ENCODE assay signal across 7 cellular contexts in the genomic region with DNA sequence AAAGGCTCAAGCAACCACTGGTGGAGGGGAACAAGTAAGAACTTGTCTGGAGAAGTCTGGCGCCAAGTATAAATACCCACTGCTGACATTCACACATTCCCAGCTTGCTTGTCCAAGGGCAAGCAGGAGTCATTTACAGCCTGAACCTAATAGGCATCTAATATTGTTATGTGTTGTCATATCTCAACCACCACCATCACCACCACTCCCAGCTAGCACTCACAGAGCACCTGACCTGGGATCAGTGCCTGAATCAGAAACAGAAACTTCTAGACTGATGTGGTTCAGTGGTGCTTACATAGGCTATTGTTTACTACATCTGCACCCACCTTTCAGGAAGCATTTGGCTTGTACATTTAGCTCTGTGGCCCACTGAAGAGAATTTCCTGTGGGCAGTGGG.
DNase-seq lines count a peak whose midpoint lies in the region; ATAC-seq and TF ChIP-seq lines count a peak whose summit lies in the region.
"Not testable (repeated sequence)": the region's sequence is repeated elsewhere in the genome, so short reads cannot be mapped to it uniquely, and the experiment has no call there.

No MANE protein-coding gene starts in this region.

- H3K27me3 ChIP-seq in right cardiac atrium (ENCODE audit: control insufficient read depth, insufficient read depth): not testable (repeated sequence)

- not testable (repeated sequence) for H3K9me3 ChIP-seq in right cardiac atrium (ENCODE audit: control insufficient read depth, low read length)

- not testable (repeated sequence) for H3K27me3 Mint-ChIP-seq in activated CD8-positive, alpha-beta T cell treated with anti-CD3 and anti-CD28 coated beads for 36 hours

- intact Hi-C loops in activated CD8-positive, alpha-beta T cell treated with anti-CD3 and anti-CD28 coated beads for 36 hours (cut with micrococcal nuclease); right cardiac atrium (cut with DNase I): not testable (repeated sequence)

- H3K4me3 ChIP-seq in right cardiac atrium (ENCODE audit: low read length): not testable (repeated sequence)

- H3K4me1 ChIP-seq in right cardiac atrium (ENCODE audit: control insufficient read depth, insufficient read depth, low read length): not testable (repeated sequence)

- not testable (repeated sequence) for H3K27ac Mint-ChIP-seq in activated CD8-positive, alpha-beta T cell treated with anti-CD3 and anti-CD28 coated beads for 36 hours

- H3K4me3 Mint-ChIP-seq in activated CD8-positive, alpha-beta T cell treated with anti-CD3 and anti-CD28 coated beads for 36 hours: not testable (repeated sequence)

- H3K36me3 Mint-ChIP-seq in activated CD8-positive, alpha-beta T cell treated with anti-CD3 and anti-CD28 coated beads for 36 hours (ENCODE audit: low read depth): not testable (repeated sequence)

- ATAC-seq in GM18861 (IDR thresholded peaks at IDR 0.05; ENCODE audit: unreplicated experiment) (peak; percentile 92), GM19455 (IDR thresholded peaks at IDR 0.05; ENCODE audit: unreplicated experiment) (peak; percentile 85), GM21825 (IDR thresholded peaks at IDR 0.05; ENCODE audit: unreplicated experiment) (peak; percentile 97), HG03039 (IDR thresholded peaks at IDR 0.05; ENCODE audit: unreplicated experiment) (peak; percentile 89), HG03442 (IDR thresholded peaks at IDR 0.05; ENCODE audit: unreplicated experiment) (peak; percentile 92), right cardiac atrium (peak; percentile 10 to 20)
- peak; percentile 64 for ATAC-seq in activated CD8-positive, alpha-beta T cell treated with anti-CD3 and anti-CD28 coated beads for 36 hours

- not testable (repeated sequence) for H3K4me1 Mint-ChIP-seq in activated CD8-positive, alpha-beta T cell treated with anti-CD3 and anti-CD28 coated beads for 36 hours (ENCODE audit: low read depth)

- DNase-seq in activated CD8-positive, alpha-beta T cell treated with anti-CD3 and anti-CD28 coated beads for 36 hours; right cardiac atrium: not testable (repeated sequence)

- CTCF ChIA-PET in activated CD8-positive, alpha-beta T cell treated with anti-CD3 and anti-CD28 coated beads for 36 hours (lab: Charles Lee): interaction anchor here (0.6 to 1.6 kb wide), 2 partner anchors 19 to 901 kb away, joined by 3 to 7 read pairs; no protein-coding TSS in a partner anchor

- POLR2A ChIA-PET in activated CD8-positive, alpha-beta T cell treated with anti-CD3 and anti-CD28 coated beads for 36 hours (lab: Charles Lee): not testable (repeated sequence)

- not testable (repeated sequence) for TF ChIP-seq CTCF in activated CD8-positive, alpha-beta T cell treated with anti-CD3 and anti-CD28 coated beads for 36 hours (IDR thresholded peaks at IDR 0.05)

- not testable (repeated sequence) for H3K27ac ChIP-seq in right cardiac atrium (ENCODE audit: low read length)

- no CpG with 5 or more reads among the region's 1 CpG for WGBS in right cardiac atrium

- H3K9me3 Mint-ChIP-seq in activated CD8-positive, alpha-beta T cell treated with anti-CD3 and anti-CD28 coated beads for 36 hours: not testable (repeated sequence)

Comparison
In these comparisons a context has a peak if more than half of its experiments do, and no peak if none do; other contexts are left out.
1. ATAC-seq: peak in every context shown above with its lines; median percentile 97 in GM21825; 92 in GM18861; 92 in HG03442; 89 in HG03039; 85 in GM19455; 64 in activated CD8-positive, alpha-beta T cell treated with anti-CD3 and anti-CD28 coated beads for 36 hours; 15 in right cardiac atrium.